ENCODE assay signal across 10 cellular contexts in genomic region chr18:58609536-58609993, GRCh38. TPM values are rescaled to one million over a fixed set of nuclear protein-coding genes. Genes with fewer than 3 reads are reported as not detected.
DNase-seq lines count a peak whose midpoint lies in the region; ATAC-seq and TF ChIP-seq lines count a peak whose summit lies in the region.
"Had no signal": no experiment of that assay in that cellular context is flagged by ENCODE, and none has a peak within 500 bp of the region (broad histone marks: within the 10 kb centered on the region; RNA-seq: fewer than 3 reads in every experiment).

No MANE protein-coding gene starts in this region.

- H3K27ac ChIP-seq in IMR-90 (ENCODE audit: insufficient read depth, low read length), result no peak overlapping the region
- H3K27ac ChIP-seq: colonic mucosa had no signal

- dilution Hi-C loops in IMR-90 (cut with HindIII; ENCODE audit: low sequenced_read_pairs, unreplicated experiment), result no loop called here

- POLR2A ChIA-PET in IMR-90 (lab: Charles Lee; ENCODE audit: unreplicated experiment), result no interaction called here

- in situ Hi-C loops in IMR-90 (cut with MboI; ENCODE audit: low sequenced_read_pairs), result no loop called here

- no peak overlapping the region for H3K14ac ChIP-seq in IMR-90 (replicated peaks; ENCODE audit: low read depth, low read length)

- no peak overlapping the region for H3K9ac ChIP-seq in IMR-90 (ENCODE audit: low read depth, low read length)

- H2BK5ac ChIP-seq in IMR-90 (ENCODE audit: low read depth, low read length, poor library complexity, severe bottlenecking), result no peak overlapping the region

- H3K9me1 ChIP-seq in IMR-90 (ENCODE audit: insufficient read depth, low read length), result peaks cover 6% of the 10 kb centered on the region

- H3K4me2 ChIP-seq in IMR-90 (ENCODE audit: low read depth, low read length), result no peak overlapping the region

- no TSS peak for BruUV-seq in IMR-90 (replicated peaks; lab: Mats Ljungman, UMichigan)

- H3K9me3 ChIP-seq in IMR-90 (ENCODE audit: control insufficient read depth, insufficient read depth, low read length) (no peaks in the 10 kb centered on the region), mucosa of descending colon (no peaks in the 10 kb centered on the region)
- H3K9me3 ChIP-seq: colonic mucosa had no signal

- 75% methylated on average over 3 of the region's 6 CpGs; no CpG with 5 or more reads in 1 of the 2 experiments for WGBS in IMR-90 (ENCODE audit: extremely low coverage in 2 of 2, insufficient read length in 1 of 2), 2 experiments

- H3K56ac ChIP-seq in IMR-90 (ENCODE audit: extremely low read depth, insufficient read depth, low read length), result no peak overlapping the region

- H4K91ac ChIP-seq in IMR-90 (ENCODE audit: insufficient read depth, low read depth, low read length), result no peak overlapping the region

- no peak for TF ChIP-seq POLR2A in IMR-90 (IDR thresholded peaks at IDR 0.05; ENCODE audit: low read depth, low read length)

- H3K4me1 ChIP-seq in IMR-90 (ENCODE audit: control insufficient read depth, insufficient read depth, low read length) (peaks cover 6% of the 10 kb centered on the region), mucosa of descending colon (ENCODE audit: low read depth) (no peaks in the 10 kb centered on the region)
- H3K4me1 ChIP-seq: colonic mucosa had no signal

- H3K18ac ChIP-seq in IMR-90 (ENCODE audit: low read depth, low read length), result no peak overlapping the region

- no peak overlapping the region for H2BK120ac ChIP-seq in IMR-90 (ENCODE audit: low read depth, low read length)

- CTCF ChIA-PET in IMR-90 (lab: Yijun Ruan, JAX), result no interaction called here

- no peaks in the 10 kb centered on the region for H3K36me3 ChIP-seq in IMR-90 (ENCODE audit: control insufficient read depth, insufficient read depth, low read length)
- no peaks in the 10 kb centered on the region for H3K36me3 ChIP-seq in mucosa of descending colon (ENCODE audit: low read depth)
- H3K36me3 ChIP-seq: colonic mucosa had no signal

- H4K5ac ChIP-seq in IMR-90 (ENCODE audit: low read depth, low read length), result no peak overlapping the region

- peak; percentile 72 for ATAC-seq in GM18868 (IDR thresholded peaks at IDR 0.05; ENCODE audit: unreplicated experiment)
- peak; percentile 69 for ATAC-seq in GM21526 (IDR thresholded peaks at IDR 0.05; ENCODE audit: low FRiP score, unreplicated experiment)
- no peak for ATAC-seq in IMR-90 (ENCODE audit: low read depth)
- ATAC-seq in mucosa of descending colon, result peak; percentile 29

- no peak overlapping the region for H2BK20ac ChIP-seq in IMR-90 (ENCODE audit: low read depth, low read length)

- H3K27me3 ChIP-seq in IMR-90 (ENCODE audit: control insufficient read depth, insufficient read depth, low read length), result peaks cover 2% of the 10 kb centered on the region; the same call in 1 of the 2 replicates
- H3K27me3 ChIP-seq: colonic mucosa had no signal

- no peak overlapping the region for H2AK9ac ChIP-seq in IMR-90 (replicated peaks; ENCODE audit: low read depth, low read length, poor library complexity)

- H3K23ac ChIP-seq in IMR-90 (ENCODE audit: low read depth, low read length), result no peak overlapping the region

- H3K4ac ChIP-seq in IMR-90 (ENCODE audit: low read depth, low read length), result peak overlapping the region; percentile 50

- no peak overlapping the region for H2AFZ ChIP-seq in IMR-90 (replicated peaks; ENCODE audit: low read length, poor library complexity)

- H3K4me3 ChIP-seq in IMR-90 (ENCODE audit: insufficient read depth, low read depth, low read length), result no peak overlapping the region
- no peak overlapping the region for H3K4me3 ChIP-seq in mucosa of descending colon
- H3K4me3 ChIP-seq: colonic mucosa had no signal

- intact Hi-C loops in IMR-90 (cut with micrococcal nuclease), result no loop called here
- intact Hi-C loops in mucosa of descending colon (cut with DNase I, micrococcal nuclease), result no loop called here

- DNase-seq in IMR-90 (no peak), mucosa of descending colon (no peak), NCI-H1092 (lab: John Stamatoyannopoulos, UW) (no peak), globus pallidus (ENCODE audit: low spot score) (no peak)
- DNase-seq in stimulated activated naive CD4-positive, alpha-beta T cell (lab: John Stamatoyannopoulos, UW), result no peak
- DNase-seq: colonic mucosa, GF-D8, hippocampal formation had no signal

- TF ChIP-seq CTCF in IMR-90 (conservative IDR thresholded peaks at IDR 0.05; ENCODE audit: low read depth, low read length) (no peak), mucosa of descending colon (IDR thresholded peaks at IDR 0.05) (no peak)

- TF ChIP-seq RAD21 in IMR-90 (IDR thresholded peaks at IDR 0.05; ENCODE audit: low read length), result no peak

- H4K8ac ChIP-seq in IMR-90 (ENCODE audit: low read depth in 2 of 2, low read length in 2 of 2), result no peak overlapping the region

- H3K79me1 ChIP-seq in IMR-90 (ENCODE audit: low read depth in 1 of 2, low read length in 2 of 2), result no peaks in the 10 kb centered on the region

- H2BK15ac ChIP-seq in IMR-90 (ENCODE audit: low read depth, low read length), result no peak overlapping the region

- peak overlapping the region; percentile 38 for H2AK5ac ChIP-seq in IMR-90 (ENCODE audit: low read depth, low read length)

- H4K20me1 ChIP-seq in IMR-90 (ENCODE audit: insufficient read depth, low read length), result no peaks in the 10 kb centered on the region

TF ChIP-seq in IMR-90, 13 proteins besides CTCF, POLR2A, EP300 and RAD21:
- TF ChIP-seq FOS (IDR thresholded peaks at IDR 0.05; ENCODE audit: low read depth, low read length) (no peak), NFE2L2 (IDR thresholded peaks at IDR 0.05; ENCODE audit: low read depth, low read length) (no peak)

RNA-seq across cellular contexts. Expression of gene ALPK2, which starts 19.3 kb away (rescaled TPM):
- total RNA-seq in IMR-90 (2012; rRNA removed) (81.7 and 89.1 TPM in 2 replicates), mucosa of descending colon (under 1 TPM; 0.06 to 0.95 (median 0.46) TPM)
- polyA plus RNA-seq in IMR-90 (2012; rRNA removed), result 28.0 and 33.7 TPM in 2 replicates
- 4.9 and 5.7 TPM in 2 replicates for polyA plus RNA-seq in IMR-90 (2012; cell fraction: cytosol; rRNA removed)
- polyA plus RNA-seq in IMR-90 (2012; cell fraction: nucleus; rRNA removed; ENCODE audit: low replicate concordance), result 29.8 and 206 TPM in 2 replicates

Comparison
In these comparisons a context has a peak if more than half of its experiments do, and no peak if none do; other contexts are left out.
1. RNA of gene ALPK2, which starts 19.3 kb away (total RNA-seq): 81.7 to 89.1 TPM in IMR-90; 0.06 to 0.95 TPM in mucosa of descending colon; every median in the first group is over 10 times any median in the second.